1 cellular context compared by ENCODE assay signal in the genomic region with DNA sequence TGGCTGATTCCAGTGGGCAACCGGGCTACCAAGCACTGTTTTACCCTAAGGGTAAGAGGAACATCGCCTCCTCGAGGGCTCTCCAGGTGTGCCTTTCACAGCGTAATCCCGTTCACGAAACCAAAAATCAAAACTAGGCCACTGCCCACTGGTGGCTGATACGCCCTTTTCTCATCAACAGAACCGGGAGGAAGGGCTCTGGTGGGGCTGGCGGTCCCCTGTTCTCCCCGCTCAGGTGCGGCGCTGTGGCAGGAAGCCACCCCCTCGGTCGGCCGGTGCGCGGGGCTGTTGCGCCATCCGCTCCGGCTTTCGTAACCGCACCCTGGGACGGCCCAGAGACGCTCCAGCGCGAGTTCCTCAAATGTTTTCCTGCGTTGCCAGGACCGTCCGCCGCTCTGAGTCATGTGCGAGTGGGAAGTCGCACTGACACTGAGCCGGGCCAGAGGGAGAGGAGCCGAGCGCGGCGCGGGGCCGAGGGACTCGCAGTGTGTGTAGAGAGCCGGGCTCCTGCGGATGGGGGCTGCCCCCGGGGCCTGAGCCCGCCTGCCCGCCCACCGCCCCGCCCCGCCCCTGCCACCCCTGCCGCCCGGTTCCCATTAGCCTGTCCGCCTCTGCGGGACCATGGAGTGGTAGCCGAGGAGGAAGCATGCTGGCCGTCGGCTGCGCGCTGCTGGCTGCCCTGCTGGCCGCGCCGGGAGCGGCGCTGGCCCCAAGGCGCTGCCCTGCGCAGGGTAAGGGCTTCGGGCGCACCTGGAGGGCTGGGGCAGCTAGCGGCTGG.
TF ChIP-seq lines count a peak whose summit lies in the region.

Gene IL6R (plus strand): TSS at position 360 of the 778 bp plus-strand sequence. CDS start 287 bp downstream, at position 647.

TF ChIP-seq in HepG2, 621 proteins besides CTCF, POLR2A, EP300 and RAD21 (continued from another document and continues in another):
- TF ChIP-seq, protein P1, sequence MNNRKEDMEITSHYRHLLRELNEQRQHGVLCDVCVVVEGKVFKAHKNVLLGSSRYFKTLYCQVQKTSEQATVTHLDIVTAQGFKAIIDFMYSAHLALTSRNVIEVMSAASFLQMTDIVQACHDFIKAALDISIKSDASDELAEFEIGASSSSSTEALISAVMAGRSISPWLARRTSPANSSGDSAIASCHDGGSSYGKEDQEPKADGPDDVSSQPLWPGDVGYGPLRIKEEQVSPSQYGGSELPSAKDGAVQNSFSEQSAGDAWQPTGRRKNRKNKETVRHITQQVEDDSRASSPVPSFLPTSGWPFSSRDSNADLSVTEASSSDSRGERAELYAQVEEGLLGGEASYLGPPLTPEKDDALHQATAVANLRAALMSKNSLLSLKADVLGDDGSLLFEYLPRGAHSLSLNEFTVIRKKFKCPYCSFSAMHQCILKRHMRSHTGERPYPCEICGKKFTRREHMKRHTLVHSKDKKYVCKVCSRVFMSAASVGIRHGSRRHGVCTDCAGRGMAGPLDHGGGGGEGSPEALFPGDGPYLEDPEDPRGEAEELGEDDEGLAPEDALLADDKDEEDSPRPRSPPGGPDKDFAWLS (CRISPR knock-in tag; IDR thresholded peaks at IDR 0.05; ENCODE audit: borderline replicate concordance): no peak
- TF ChIP-seq ZNF781 (CRISPR knock-in tag; IDR thresholded peaks at IDR 0.05; ENCODE audit: borderline replicate concordance, not compliant biosample characterization): no peak
- 0 out of 2 replicates have a peak, but pooled peaks have one; percentile 0 for TF ChIP-seq ZNF766 (CRISPR knock-in tag; IDR thresholded peaks at IDR 0.05; ENCODE audit: borderline replicate concordance)
- TF ChIP-seq MIER2 (CRISPR knock-in tag; IDR thresholded peaks at IDR 0.05): 0 out of 2 replicates have a peak, but pooled peaks have one; percentile 55
- TF ChIP-seq SIN3B (IDR thresholded peaks at IDR 0.05; ENCODE audit: low read length): no peak
- TF ChIP-seq, protein P2, sequence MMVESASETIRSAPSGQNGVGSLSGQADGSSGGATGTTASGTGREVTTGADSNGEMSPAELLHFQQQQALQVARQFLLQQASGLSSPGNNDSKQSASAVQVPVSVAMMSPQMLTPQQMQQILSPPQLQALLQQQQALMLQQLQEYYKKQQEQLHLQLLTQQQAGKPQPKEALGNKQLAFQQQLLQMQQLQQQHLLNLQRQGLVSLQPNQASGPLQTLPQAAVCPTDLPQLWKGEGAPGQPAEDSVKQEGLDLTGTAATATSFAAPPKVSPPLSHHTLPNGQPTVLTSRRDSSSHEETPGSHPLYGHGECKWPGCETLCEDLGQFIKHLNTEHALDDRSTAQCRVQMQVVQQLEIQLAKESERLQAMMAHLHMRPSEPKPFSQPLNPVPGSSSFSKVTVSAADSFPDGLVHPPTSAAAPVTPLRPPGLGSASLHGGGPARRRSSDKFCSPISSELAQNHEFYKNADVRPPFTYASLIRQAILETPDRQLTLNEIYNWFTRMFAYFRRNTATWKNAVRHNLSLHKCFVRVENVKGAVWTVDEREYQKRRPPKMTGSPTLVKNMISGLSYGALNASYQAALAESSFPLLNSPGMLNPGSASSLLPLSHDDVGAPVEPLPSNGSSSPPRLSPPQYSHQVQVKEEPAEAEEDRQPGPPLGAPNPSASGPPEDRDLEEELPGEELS (CRISPR knock-in tag; IDR thresholded peaks at IDR 0.05): no peak
- no peak for TF ChIP-seq ZNF333 (CRISPR knock-in tag; IDR thresholded peaks at IDR 0.05; ENCODE audit: borderline replicate concordance)
- TF ChIP-seq GABPB1 (CRISPR knock-in tag; IDR thresholded peaks at IDR 0.05): peak; percentile 87
- TF ChIP-seq SALL1 (CRISPR knock-in tag; IDR thresholded peaks at IDR 0.05): peak; percentile 85
- no peak for TF ChIP-seq NFE2L2 (IDR thresholded peaks at IDR 0.05; ENCODE audit: low read length)
- TF ChIP-seq ZNF879 (CRISPR knock-in tag; IDR thresholded peaks at IDR 0.05): no peak
- TF ChIP-seq ZIK1 (CRISPR knock-in tag; IDR thresholded peaks at IDR 0.05; ENCODE audit: borderline replicate concordance, low read depth): no peak
- peak; percentile 34; the same call in 1 of the 2 replicates for TF ChIP-seq HOXD1 (CRISPR knock-in tag; IDR thresholded peaks at IDR 0.05)
- TF ChIP-seq ESRRA (CRISPR knock-in tag; IDR thresholded peaks at IDR 0.05; ENCODE audit: low read depth): 0 out of 2 replicates have a peak, but pooled peaks have one; percentile 13
- no peak for TF ChIP-seq KLF9 (CRISPR knock-in tag; IDR thresholded peaks at IDR 0.05; ENCODE audit: low read depth)
- TF ChIP-seq ZBTB14 (CRISPR knock-in tag; IDR thresholded peaks at IDR 0.05): peak; percentile 3; the same call in 1 of the 2 replicates
- no peak for TF ChIP-seq ZFP1 (CRISPR knock-in tag; IDR thresholded peaks at IDR 0.05)
- TF ChIP-seq KLF15 (CRISPR knock-in tag; IDR thresholded peaks at IDR 0.05; ENCODE audit: borderline replicate concordance): no peak; the same call in 1 of the 2 replicates
- no peak for TF ChIP-seq KAT2B (IDR thresholded peaks at IDR 0.05; ENCODE audit: borderline replicate concordance, low read depth, low read length)
- TF ChIP-seq, protein P3, sequence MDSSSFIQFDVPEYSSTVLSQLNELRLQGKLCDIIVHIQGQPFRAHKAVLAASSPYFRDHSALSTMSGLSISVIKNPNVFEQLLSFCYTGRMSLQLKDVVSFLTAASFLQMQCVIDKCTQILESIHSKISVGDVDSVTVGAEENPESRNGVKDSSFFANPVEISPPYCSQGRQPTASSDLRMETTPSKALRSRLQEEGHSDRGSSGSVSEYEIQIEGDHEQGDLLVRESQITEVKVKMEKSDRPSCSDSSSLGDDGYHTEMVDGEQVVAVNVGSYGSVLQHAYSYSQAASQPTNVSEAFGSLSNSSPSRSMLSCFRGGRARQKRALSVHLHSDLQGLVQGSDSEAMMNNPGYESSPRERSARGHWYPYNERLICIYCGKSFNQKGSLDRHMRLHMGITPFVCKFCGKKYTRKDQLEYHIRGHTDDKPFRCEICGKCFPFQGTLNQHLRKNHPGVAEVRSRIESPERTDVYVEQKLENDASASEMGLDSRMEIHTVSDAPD (CRISPR knock-in tag; IDR thresholded peaks at IDR 0.05): no peak
- peak; percentile 84 for TF ChIP-seq ARNT2 (CRISPR knock-in tag; IDR thresholded peaks at IDR 0.05; ENCODE audit: low read depth)
- TF ChIP-seq, protein P4, sequence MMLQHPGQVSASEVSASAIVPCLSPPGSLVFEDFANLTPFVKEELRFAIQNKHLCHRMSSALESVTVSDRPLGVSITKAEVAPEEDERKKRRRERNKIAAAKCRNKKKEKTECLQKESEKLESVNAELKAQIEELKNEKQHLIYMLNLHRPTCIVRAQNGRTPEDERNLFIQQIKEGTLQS (CRISPR knock-in tag; IDR thresholded peaks at IDR 0.05): peak; percentile 62
- no peak for TF ChIP-seq MTA3 (CRISPR knock-in tag; IDR thresholded peaks at IDR 0.05)
- no peak for TF ChIP-seq ATF7-NPFF (CRISPR knock-in tag; IDR thresholded peaks at IDR 0.05; ENCODE audit: low read depth)
- no peak for TF ChIP-seq ZNF468 (CRISPR knock-in tag; IDR thresholded peaks at IDR 0.05)
- TF ChIP-seq, protein P5, sequence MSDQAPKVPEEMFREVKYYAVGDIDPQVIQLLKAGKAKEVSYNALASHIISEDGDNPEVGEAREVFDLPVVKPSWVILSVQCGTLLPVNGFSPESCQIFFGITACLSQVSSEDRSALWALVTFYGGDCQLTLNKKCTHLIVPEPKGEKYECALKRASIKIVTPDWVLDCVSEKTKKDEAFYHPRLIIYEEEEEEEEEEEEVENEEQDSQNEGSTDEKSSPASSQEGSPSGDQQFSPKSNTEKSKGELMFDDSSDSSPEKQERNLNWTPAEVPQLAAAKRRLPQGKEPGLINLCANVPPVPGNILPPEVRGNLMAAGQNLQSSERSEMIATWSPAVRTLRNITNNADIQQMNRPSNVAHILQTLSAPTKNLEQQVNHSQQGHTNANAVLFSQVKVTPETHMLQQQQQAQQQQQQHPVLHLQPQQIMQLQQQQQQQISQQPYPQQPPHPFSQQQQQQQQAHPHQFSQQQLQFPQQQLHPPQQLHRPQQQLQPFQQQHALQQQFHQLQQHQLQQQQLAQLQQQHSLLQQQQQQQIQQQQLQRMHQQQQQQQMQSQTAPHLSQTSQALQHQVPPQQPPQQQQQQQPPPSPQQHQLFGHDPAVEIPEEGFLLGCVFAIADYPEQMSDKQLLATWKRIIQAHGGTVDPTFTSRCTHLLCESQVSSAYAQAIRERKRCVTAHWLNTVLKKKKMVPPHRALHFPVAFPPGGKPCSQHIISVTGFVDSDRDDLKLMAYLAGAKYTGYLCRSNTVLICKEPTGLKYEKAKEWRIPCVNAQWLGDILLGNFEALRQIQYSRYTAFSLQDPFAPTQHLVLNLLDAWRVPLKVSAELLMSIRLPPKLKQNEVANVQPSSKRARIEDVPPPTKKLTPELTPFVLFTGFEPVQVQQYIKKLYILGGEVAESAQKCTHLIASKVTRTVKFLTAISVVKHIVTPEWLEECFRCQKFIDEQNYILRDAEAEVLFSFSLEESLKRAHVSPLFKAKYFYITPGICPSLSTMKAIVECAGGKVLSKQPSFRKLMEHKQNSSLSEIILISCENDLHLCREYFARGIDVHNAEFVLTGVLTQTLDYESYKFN (CRISPR knock-in tag; conservative IDR thresholded peaks at IDR 0.05): no peak; the same call in 1 of the 2 replicates
- no peak for TF ChIP-seq LBX2 (CRISPR knock-in tag; IDR thresholded peaks at IDR 0.05; ENCODE audit: borderline replicate concordance)
- no peak for TF ChIP-seq EED (CRISPR knock-in tag; IDR thresholded peaks at IDR 0.05)
- TF ChIP-seq YY1 (IDR thresholded peaks at IDR 0.05; ENCODE audit: insufficient read depth, insufficient replicate concordance, low read depth, low read length): no peak
- TF ChIP-seq CEBPG (CRISPR knock-in tag; IDR thresholded peaks at IDR 0.05): peak; percentile 99
- TF ChIP-seq KLF16 (CRISPR knock-in tag; IDR thresholded peaks at IDR 0.05): peak in 1 of 2 experiments; percentile 74; a peak in 2 of 4 replicates
- TF ChIP-seq, protein P6, sequence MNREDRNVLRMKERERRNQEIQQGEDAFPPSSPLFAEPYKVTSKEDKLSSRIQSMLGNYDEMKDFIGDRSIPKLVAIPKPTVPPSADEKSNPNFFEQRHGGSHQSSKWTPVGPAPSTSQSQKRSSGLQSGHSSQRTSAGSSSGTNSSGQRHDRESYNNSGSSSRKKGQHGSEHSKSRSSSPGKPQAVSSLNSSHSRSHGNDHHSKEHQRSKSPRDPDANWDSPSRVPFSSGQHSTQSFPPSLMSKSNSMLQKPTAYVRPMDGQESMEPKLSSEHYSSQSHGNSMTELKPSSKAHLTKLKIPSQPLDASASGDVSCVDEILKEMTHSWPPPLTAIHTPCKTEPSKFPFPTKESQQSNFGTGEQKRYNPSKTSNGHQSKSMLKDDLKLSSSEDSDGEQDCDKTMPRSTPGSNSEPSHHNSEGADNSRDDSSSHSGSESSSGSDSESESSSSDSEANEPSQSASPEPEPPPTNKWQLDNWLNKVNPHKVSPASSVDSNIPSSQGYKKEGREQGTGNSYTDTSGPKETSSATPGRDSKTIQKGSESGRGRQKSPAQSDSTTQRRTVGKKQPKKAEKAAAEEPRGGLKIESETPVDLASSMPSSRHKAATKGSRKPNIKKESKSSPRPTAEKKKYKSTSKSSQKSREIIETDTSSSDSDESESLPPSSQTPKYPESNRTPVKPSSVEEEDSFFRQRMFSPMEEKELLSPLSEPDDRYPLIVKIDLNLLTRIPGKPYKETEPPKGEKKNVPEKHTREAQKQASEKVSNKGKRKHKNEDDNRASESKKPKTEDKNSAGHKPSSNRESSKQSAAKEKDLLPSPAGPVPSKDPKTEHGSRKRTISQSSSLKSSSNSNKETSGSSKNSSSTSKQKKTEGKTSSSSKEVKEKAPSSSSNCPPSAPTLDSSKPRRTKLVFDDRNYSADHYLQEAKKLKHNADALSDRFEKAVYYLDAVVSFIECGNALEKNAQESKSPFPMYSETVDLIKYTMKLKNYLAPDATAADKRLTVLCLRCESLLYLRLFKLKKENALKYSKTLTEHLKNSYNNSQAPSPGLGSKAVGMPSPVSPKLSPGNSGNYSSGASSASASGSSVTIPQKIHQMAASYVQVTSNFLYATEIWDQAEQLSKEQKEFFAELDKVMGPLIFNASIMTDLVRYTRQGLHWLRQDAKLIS (CRISPR knock-in tag; IDR thresholded peaks at IDR 0.05): no peak
- 0 out of 2 replicates have a peak, but pooled peaks have one; percentile 52 for TF ChIP-seq ZNF12 (CRISPR knock-in tag; IDR thresholded peaks at IDR 0.05)
- TF ChIP-seq STAT5B (CRISPR knock-in tag; IDR thresholded peaks at IDR 0.05): no peak
- peak; percentile 59; the same call in 1 of the 2 replicates for TF ChIP-seq TFAP4 (IDR thresholded peaks at IDR 0.05; ENCODE audit: borderline replicate concordance, low read depth)
- peak; percentile 55; the same call in 1 of the 3 replicates for TF ChIP-seq MXI1 (IDR thresholded peaks at IDR 0.05; ENCODE audit: borderline replicate concordance, low read depth, low read length)
- no peak for TF ChIP-seq FOXK2 (IDR thresholded peaks at IDR 0.05)
- TF ChIP-seq ZFP37 (CRISPR knock-in tag; IDR thresholded peaks at IDR 0.05; ENCODE audit: borderline replicate concordance): no peak; the same call in 1 of the 2 replicates
- TF ChIP-seq, protein P7, sequence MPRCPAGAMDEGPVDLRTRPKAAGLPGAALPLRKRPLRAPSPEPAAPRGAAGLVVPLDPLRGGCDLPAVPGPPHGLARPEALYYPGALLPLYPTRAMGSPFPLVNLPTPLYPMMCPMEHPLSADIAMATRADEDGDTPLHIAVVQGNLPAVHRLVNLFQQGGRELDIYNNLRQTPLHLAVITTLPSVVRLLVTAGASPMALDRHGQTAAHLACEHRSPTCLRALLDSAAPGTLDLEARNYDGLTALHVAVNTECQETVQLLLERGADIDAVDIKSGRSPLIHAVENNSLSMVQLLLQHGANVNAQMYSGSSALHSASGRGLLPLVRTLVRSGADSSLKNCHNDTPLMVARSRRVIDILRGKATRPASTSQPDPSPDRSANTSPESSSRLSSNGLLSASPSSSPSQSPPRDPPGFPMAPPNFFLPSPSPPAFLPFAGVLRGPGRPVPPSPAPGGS (CRISPR knock-in tag; IDR thresholded peaks at IDR 0.05): peak; percentile 18; the same call in 1 of the 2 replicates
- TF ChIP-seq CENPBD1 (CRISPR knock-in tag; IDR thresholded peaks at IDR 0.05; ENCODE audit: borderline replicate concordance, low read depth): no peak
